ENCODE assay signal across 1 cellular context in genomic region chr22:44369241-44369652, GRCh38.
TF ChIP-seq lines count a peak whose summit lies in the region.

No MANE protein-coding gene starts in this region.

TF ChIP-seq in GM23338, 12 proteins besides CTCF, POLR2A, EP300 and RAD21 (continued from another document):
- TF ChIP-seq ZNF462 (CRISPR knock-in tag; IDR thresholded peaks at IDR 0.05) (no peak), EZH2phosphoT487 (IDR thresholded peaks at IDR 0.05; ENCODE audit: unreplicated experiment) (no peak), JUNB (IDR thresholded peaks at IDR 0.05; ENCODE audit: unreplicated experiment) (no peak)
- TF ChIP-seq, protein P1, sequence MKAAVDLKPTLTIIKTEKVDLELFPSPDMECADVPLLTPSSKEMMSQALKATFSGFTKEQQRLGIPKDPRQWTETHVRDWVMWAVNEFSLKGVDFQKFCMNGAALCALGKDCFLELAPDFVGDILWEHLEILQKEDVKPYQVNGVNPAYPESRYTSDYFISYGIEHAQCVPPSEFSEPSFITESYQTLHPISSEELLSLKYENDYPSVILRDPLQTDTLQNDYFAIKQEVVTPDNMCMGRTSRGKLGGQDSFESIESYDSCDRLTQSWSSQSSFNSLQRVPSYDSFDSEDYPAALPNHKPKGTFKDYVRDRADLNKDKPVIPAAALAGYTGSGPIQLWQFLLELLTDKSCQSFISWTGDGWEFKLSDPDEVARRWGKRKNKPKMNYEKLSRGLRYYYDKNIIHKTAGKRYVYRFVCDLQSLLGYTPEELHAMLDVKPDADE (IDR thresholded peaks at IDR 0.05) = no peak
